1 cellular context compared by ENCODE assay signal in genomic region chr3:49133226-49133951, GRCh38.
TF ChIP-seq lines count a peak whose summit lies in the region.

No MANE protein-coding gene starts in this region.

TF ChIP-seq in SK-N-SH, 30 proteins besides CTCF, POLR2A, EP300 and RAD21 (continued from another document):
- no peak for TF ChIP-seq USF1 (IDR thresholded peaks at IDR 0.05; ENCODE audit: borderline replicate concordance, low read depth)
- TF ChIP-seq MAX (IDR thresholded peaks at IDR 0.05; ENCODE audit: low read depth) = peak; percentile 74
- no peak for TF ChIP-seq ZBTB33 (IDR thresholded peaks at IDR 0.05; ENCODE audit: borderline replicate concordance, low read depth)
- no peak for TF ChIP-seq NFIC (IDR thresholded peaks at IDR 0.05; ENCODE audit: borderline replicate concordance)
- peak; percentile 82 for TF ChIP-seq POLR2AphosphoS5 (IDR thresholded peaks at IDR 0.05; ENCODE audit: low read depth, low read length)
- no peak for TF ChIP-seq IRF3 (IDR thresholded peaks at IDR 0.05; ENCODE audit: low read depth, low read length)
- TF ChIP-seq NRF1 (IDR thresholded peaks at IDR 0.05; ENCODE audit: low read depth, low read length) = no peak
- TF ChIP-seq FOXJ3 (CRISPR knock-in tag; IDR thresholded peaks at IDR 0.05) = no peak
- peak; percentile 78 for TF ChIP-seq TEAD4 (IDR thresholded peaks at IDR 0.05; ENCODE audit: borderline replicate concordance, insufficient read depth)
- TF ChIP-seq REST (IDR thresholded peaks at IDR 0.05; ENCODE audit: low read depth, low read length) = 0 out of 2 replicates have a peak, but pooled peaks have one; percentile 49
- TF ChIP-seq FOXM1 (IDR thresholded peaks at IDR 0.05; ENCODE audit: low read depth) = no peak
- no peak for TF ChIP-seq FOSL2 (IDR thresholded peaks at IDR 0.05; ENCODE audit: borderline replicate concordance, low read depth)
- no peak for TF ChIP-seq USF2 (IDR thresholded peaks at IDR 0.05; ENCODE audit: borderline replicate concordance, low read depth, low read length)
- peak; percentile 59 for TF ChIP-seq TAF1 (IDR thresholded peaks at IDR 0.05; ENCODE audit: borderline replicate concordance, low read depth, low read length)
- TF ChIP-seq MEF2A (IDR thresholded peaks at IDR 0.05; ENCODE audit: borderline replicate concordance, low read depth) = no peak
- no peak for TF ChIP-seq ELF1 (IDR thresholded peaks at IDR 0.05)
- no peak for TF ChIP-seq GATA2 (CRISPR knock-in tag; IDR thresholded peaks at IDR 0.05)
- TF ChIP-seq YY1 (IDR thresholded peaks at IDR 0.05; ENCODE audit: low read depth) = peak; percentile 73; the same call in 1 of the 2 replicates
- TF ChIP-seq JUND (IDR thresholded peaks at IDR 0.05) = peak; percentile 73; the same call in 1 of the 2 replicates
- TF ChIP-seq RFX5 (IDR thresholded peaks at IDR 0.05; ENCODE audit: low read length) = no peak
- TF ChIP-seq PBX3 (IDR thresholded peaks at IDR 0.05) = no peak
- no peak for TF ChIP-seq RXRA (IDR thresholded peaks at IDR 0.05; ENCODE audit: borderline replicate concordance, low read depth)
